36 cellular contexts compared by ENCODE assay signal in the genomic region with DNA sequence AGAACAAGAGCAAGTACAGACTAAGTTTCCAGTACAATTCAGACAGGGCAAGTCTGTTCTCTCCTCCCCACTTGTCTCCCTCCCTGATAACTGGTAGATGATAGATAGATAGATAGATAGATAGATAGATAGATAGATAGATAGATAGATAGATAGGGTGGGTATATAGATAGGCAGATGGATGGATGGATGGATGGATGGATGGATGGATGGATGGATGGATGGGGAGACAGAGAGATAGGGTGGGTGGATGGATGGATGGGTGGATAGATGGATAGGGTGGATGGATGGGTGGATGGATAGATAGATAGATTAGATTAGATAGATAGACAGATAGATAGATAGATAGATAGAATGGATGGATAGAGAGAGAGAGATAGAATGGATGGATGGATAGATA.
"Had no signal": no experiment of that assay in that cellular context is flagged by ENCODE, and none has a peak within 500 bp of the region (broad histone marks: within the 10 kb centered on the region; RNA-seq: fewer than 3 reads in every experiment).

No MANE protein-coding gene starts in this region.

- H3K9me3 ChIP-seq: MG63 had no signal

- H3K27me3 ChIP-seq: MG63 had no signal

- DNase-seq: MG63, MM.1S, MV-4-11, NCI-H1048, NCI-H1092, NCI-H1092 treated with DMSO at 0.1 percent for 48 hours, NCI-H1105, NCI-H1105 treated with DMSO at 0.1 percent for 48 hours, NCI-H1417, NCI-H1417 treated with DMSO at 0.1 percent for 48 hours, NCI-H1436, NCI-H1436 treated with DMSO at 0.1 percent for 48 hours, NCI-H146, NCI-H1694, NCI-H1694 treated with DMSO at 0.1 percent for 48 hours, NCI-H187, NCI-H187 treated with DMSO at 0.1 percent for 48 hours, NCI-H1930, NCI-H2029, NCI-H2029 treated with DMSO at 0.1 percent for 48 hours, NCI-H2081, NCI-H2081 treated with DMSO at 0.1 percent for 48 hours, NCI-H2107, NCI-H2171, NCI-H2171 treated with DMSO at 0.1 percent for 48 hours, NCI-H2227 treated with DMSO at 0.1 percent for 48 hours, NCI-H226, NCI-H345, NCI-H446, NCI-H446 treated with DMSO at 0.1 percent for 48 hours, NCI-H510A, NCI-H510A treated with DMSO at 0.1 percent for 48 hours, NCI-H524, NCI-H524 treated with DMSO at 0.1 percent for 48 hours, NCI-H526, NCI-H526 treated with DMSO at 0.1 percent for 48 hours had no signal

- H3K4me3 ChIP-seq: MG63 had no signal

- H3K36me3 ChIP-seq: MG63 had no signal
